Comparison of ENCODE assay signal across 16 cellular contexts in genomic region chr3:105402287-105402801, GRCh38. TPM values are rescaled to one million over a fixed set of nuclear protein-coding genes. Genes with fewer than 3 reads are reported as not detected.
DNase-seq lines count a peak whose midpoint lies in the region; ATAC-seq and TF ChIP-seq lines count a peak whose summit lies in the region.
"Had no signal": no experiment of that assay in that cellular context is flagged by ENCODE, and none has a peak within 500 bp of the region (broad histone marks: within the 10 kb centered on the region; RNA-seq: fewer than 3 reads in every experiment).

No MANE protein-coding gene starts in this region.

- H3K4me3 Mint-ChIP-seq in endodermal cell = no peak overlapping the region
- H3K4me3 Mint-ChIP-seq: activated CD4-positive, alpha-beta T cell treated with anti-CD3 and anti-CD28 coated beads, Interleukin-2, amount 10 ng/mL, durations not matched to agents 24 days and 14 days; CD4-positive, alpha-beta T cell had no signal

- DNase-seq in GM23248 = peak; percentile 31
- DNase-seq in MG63 = peak; percentile 60
- DNase-seq in endodermal cell = peak; percentile 76
- DNase-seq in osteoblast (ENCODE audit: insufficient read length, low spot score, missing footprints) = peak; percentile 27
- DNase-seq in body of pancreas = no peak
- no peak for DNase-seq in omental fat pad (ENCODE audit: low spot score)
- DNase-seq: activated CD4-positive, alpha-beta T cell treated with anti-CD3 and anti-CD28 coated beads, Interleukin-2, amount 10 ng/mL, durations not matched to agents 24 days and 14 days; CD4-positive, alpha-beta T cell; NCI-H1930; stimulated activated CD4-positive, alpha-beta T cell treated with anti-CD3 and anti-CD28 coated beads, Interleukin-4, amount 100 ng/mL, for 4 hours; stimulated activated naive CD8-positive, alpha-beta T cell treated with anti-CD3 and anti-CD28 coated beads, Interleukin-15, Interleukin-2, amounts not matched to agents 100 U/mL and 50 U/mL, for 24 hours; T-helper 1 cell had no signal

- peaks cover 29% of the 10 kb centered on the region for H3K9me3 Mint-ChIP-seq in endodermal cell

- WGBS in GM23248 (ENCODE audit: low coverage in 1 of 2, low lambda C conversion rate in 2 of 2, missing lambda C conversion rate in 2 of 2), 2 experiments = 80 to 87% methylated on average over 6 of the region's 6 CpGs
- WGBS in endodermal cell (ENCODE audit: insufficient coverage in 1 of 2, insufficient read length in 1 of 2), 2 experiments = 90% methylated on average over 2 to 6 of the region's 6 CpGs
- 94 to 97% methylated on average over 5 to 6 of the region's 6 CpGs for WGBS in body of pancreas, 2 donors

- H2AFZ ChIP-seq in GM23248 = no peak overlapping the region
- H2AFZ ChIP-seq in osteoblast (ENCODE audit: low read length) = no peak overlapping the region

- ATAC-seq in GM21367 (IDR thresholded peaks at IDR 0.05; ENCODE audit: unreplicated experiment) = no peak
- no peak for ATAC-seq in body of pancreas
- no peak for ATAC-seq in GM21529 (IDR thresholded peaks at IDR 0.05; ENCODE audit: unreplicated experiment)
- no peak for ATAC-seq in omental fat pad (ENCODE audit: low FRiP score)
- ATAC-seq: stimulated activated naive CD8-positive, alpha-beta T cell treated with anti-CD3 and anti-CD28 coated beads, Interleukin-15, Interleukin-2, amounts not matched to agents 100 U/mL and 50 U/mL, for 24 hours had no signal

- no peak for TF ChIP-seq POLR2A in body of pancreas (IDR thresholded peaks at IDR 0.05)

- peaks cover 43% of the 10 kb centered on the region for H3K4me1 Mint-ChIP-seq in endodermal cell
- H3K4me1 Mint-ChIP-seq: activated CD4-positive, alpha-beta T cell treated with anti-CD3 and anti-CD28 coated beads, Interleukin-2, amount 10 ng/mL, durations not matched to agents 24 days and 14 days had no signal

- H3K4me1 ChIP-seq in GM23248 (ENCODE audit: insufficient read depth) (peaks cover 11% of the 10 kb centered on the region), endodermal cell (ENCODE audit: control insufficient read depth, insufficient read depth, low read length) (no peaks in the 10 kb centered on the region), osteoblast (ENCODE audit: insufficient read depth, low read length) (peaks cover 18% of the 10 kb centered on the region), body of pancreas (peaks cover 24% of the 10 kb centered on the region)
- H3K4me1 ChIP-seq: ascending aorta had no signal

- no peak overlapping the region for H3K9ac ChIP-seq in GM23248
- H3K9ac ChIP-seq in endodermal cell (ENCODE audit: extremely low read depth, low read length, poor library complexity, severe bottlenecking) = no peak overlapping the region

- H3K36me3 ChIP-seq in GM23248 (ENCODE audit: low read depth) (0 out of 2 replicates have a peak, but pooled peaks cover 6% of the 10 kb centered on the region), MG63 (peaks cover 2% of the 10 kb centered on the region; the same call in 1 of the 2 replicates), endodermal cell (ENCODE audit: control insufficient read depth, insufficient read depth, low read length) (peaks cover 6% of the 10 kb centered on the region), osteoblast (ENCODE audit: insufficient read depth, low read length) (peaks cover 4% of the 10 kb centered on the region), body of pancreas (replicated peaks in 1 of 2; ENCODE audit: insufficient read depth in 1 of 2, low read depth in 2 of 2) (no peaks in the 10 kb centered on the region)

- H4K20me1 ChIP-seq in GM23248 (ENCODE audit: insufficient read depth) (no peaks in the 10 kb centered on the region), osteoblast (ENCODE audit: insufficient read depth, low read length) (peaks cover 7% of the 10 kb centered on the region)

- peak overlapping the region; percentile 78 for H3K27ac Mint-ChIP-seq in endodermal cell
- H3K27ac Mint-ChIP-seq: activated CD4-positive, alpha-beta T cell treated with anti-CD3 and anti-CD28 coated beads, Interleukin-2, amount 10 ng/mL, durations not matched to agents 24 days and 14 days; CD4-positive, alpha-beta T cell had no signal

- intact Hi-C loops in body of pancreas (cut with DNase I) = no loop called here

- H3K27me3 ChIP-seq in GM23248 (replicated peaks; ENCODE audit: insufficient read depth) (no peaks in the 10 kb centered on the region), MG63 (no peaks in the 10 kb centered on the region), endodermal cell (ENCODE audit: control insufficient read depth, insufficient read depth, low read length, poor library complexity, severe bottlenecking) (no peaks in the 10 kb centered on the region), osteoblast (ENCODE audit: insufficient read depth, low read length) (no peaks in the 10 kb centered on the region), body of pancreas (no peaks in the 10 kb centered on the region)
- H3K27me3 ChIP-seq: ascending aorta had no signal

- no peak for TF ChIP-seq CTCF in endodermal cell (conservative IDR thresholded peaks at IDR 0.05)
- no peak for TF ChIP-seq CTCF in osteoblast (IDR thresholded peaks at IDR 0.05; ENCODE audit: extremely low read depth, low read depth, low read length)
- no peak for TF ChIP-seq CTCF in body of pancreas (IDR thresholded peaks at IDR 0.05)
- TF ChIP-seq CTCF in omental fat pad (IDR thresholded peaks at IDR 0.05) = no peak

- in situ Hi-C loops in GM23248 (cut with MboI) = no loop called here

- H3K4me2 ChIP-seq in GM23248 (ENCODE audit: unreplicated experiment) = no peak overlapping the region
- H3K4me2 ChIP-seq in osteoblast (ENCODE audit: insufficient read depth, low read length) = peak overlapping the region; percentile 10

- H3K4me3 ChIP-seq in GM23248 (no peak overlapping the region), MG63 (no peak overlapping the region), endodermal cell (ENCODE audit: low read length) (no peak overlapping the region), osteoblast (ENCODE audit: insufficient read depth, low read length) (no peak overlapping the region), body of pancreas (no peak overlapping the region)
- H3K4me3 ChIP-seq: ascending aorta had no signal

- peaks cover 15% of the 10 kb centered on the region for H3F3A ChIP-seq in GM23248 (ENCODE audit: insufficient read depth)

- H3K9me3 ChIP-seq in GM23248 (ENCODE audit: low read depth) = no peaks in the 10 kb centered on the region
- H3K9me3 ChIP-seq in MG63 = peaks cover 12% of the 10 kb centered on the region
- peaks cover 26% of the 10 kb centered on the region for H3K9me3 ChIP-seq in endodermal cell (ENCODE audit: control insufficient read depth, low read length)
- H3K9me3 ChIP-seq in osteoblast (ENCODE audit: low read depth, low read length) = no peaks in the 10 kb centered on the region
- no peaks in the 10 kb centered on the region for H3K9me3 ChIP-seq in body of pancreas

- no peaks in the 10 kb centered on the region for H3K27me3 Mint-ChIP-seq in endodermal cell (ENCODE audit: insufficient read depth)
- H3K27me3 Mint-ChIP-seq: progenitor cell of endocrine pancreas had no signal

- no peaks in the 10 kb centered on the region for H3K9me2 ChIP-seq in GM23248 (ENCODE audit: insufficient read depth)

- H3K27ac ChIP-seq in GM23248 (peak overlapping the region; percentile 48; the same call in 1 of the 2 replicates), endodermal cell (ENCODE audit: low read depth, low read length) (no peak overlapping the region), osteoblast (ENCODE audit: low read depth, low read length) (peak overlapping the region; percentile 62), body of pancreas (no peak overlapping the region)
- H3K27ac ChIP-seq: ascending aorta had no signal

- H3K79me2 ChIP-seq in GM23248 (ENCODE audit: insufficient read depth) (peaks cover 67% of the 10 kb centered on the region), osteoblast (ENCODE audit: insufficient read depth, low read length) (peaks cover 79% of the 10 kb centered on the region)

- peaks cover 6% of the 10 kb centered on the region for H3K36me3 Mint-ChIP-seq in endodermal cell (ENCODE audit: low read depth)

RNA-seq across cellular contexts. Expression of gene ALCAM, which starts 35.6 kb away (rescaled TPM):
- 202 and 208 TPM in 2 replicates for total RNA-seq in GM23248 (2014; rRNA removed; shearing (Covaris generic))
- 88.2 and 88.7 TPM in 2 replicates for polyA plus RNA-seq in GM23248 (2016; fragmentation: Nextera tagmentation; extraction: Ambion mirVana)
- total RNA-seq in MG63 (2014; rRNA removed; shearing (Covaris generic); ENCODE audit: low replicate concordance) = 36.9 and 44.5 TPM in 2 replicates
- 10 to 100 TPM; 19.3 to 36.5 TPM for total RNA-seq in endodermal cell
- polyA plus RNA-seq in endodermal cell (2013, experiment 1 of 2) = 29.6 TPM
- 33.7 TPM for polyA plus RNA-seq in endodermal cell (2013, experiment 2 of 2)
- 178 and 276 TPM in 2 replicates for total RNA-seq in osteoblast
- total RNA-seq in body of pancreas = 10 to 100 TPM; 34.8 to 35.3 TPM
- 10 to 100 TPM in 2 of 4 donors, 1 to 10 TPM in 2; 8.0 to 98.4 (median 11.4) TPM for total RNA-seq in omental fat pad

Comparison
In these comparisons a context has a peak if more than half of its experiments do, and no peak if none do; other contexts are left out.
1. DNase-seq: peak in GM23248 (single experiment), MG63 (single experiment), endodermal cell (single experiment) and osteoblast (single experiment); none in body of pancreas (0 of 4) and omental fat pad (single experiment).
2. H3K27ac ChIP-seq: peak in GM23248 (single experiment) and osteoblast (single experiment); none in endodermal cell (single experiment) and body of pancreas (0 of 4).